In the genomic region with DNA sequence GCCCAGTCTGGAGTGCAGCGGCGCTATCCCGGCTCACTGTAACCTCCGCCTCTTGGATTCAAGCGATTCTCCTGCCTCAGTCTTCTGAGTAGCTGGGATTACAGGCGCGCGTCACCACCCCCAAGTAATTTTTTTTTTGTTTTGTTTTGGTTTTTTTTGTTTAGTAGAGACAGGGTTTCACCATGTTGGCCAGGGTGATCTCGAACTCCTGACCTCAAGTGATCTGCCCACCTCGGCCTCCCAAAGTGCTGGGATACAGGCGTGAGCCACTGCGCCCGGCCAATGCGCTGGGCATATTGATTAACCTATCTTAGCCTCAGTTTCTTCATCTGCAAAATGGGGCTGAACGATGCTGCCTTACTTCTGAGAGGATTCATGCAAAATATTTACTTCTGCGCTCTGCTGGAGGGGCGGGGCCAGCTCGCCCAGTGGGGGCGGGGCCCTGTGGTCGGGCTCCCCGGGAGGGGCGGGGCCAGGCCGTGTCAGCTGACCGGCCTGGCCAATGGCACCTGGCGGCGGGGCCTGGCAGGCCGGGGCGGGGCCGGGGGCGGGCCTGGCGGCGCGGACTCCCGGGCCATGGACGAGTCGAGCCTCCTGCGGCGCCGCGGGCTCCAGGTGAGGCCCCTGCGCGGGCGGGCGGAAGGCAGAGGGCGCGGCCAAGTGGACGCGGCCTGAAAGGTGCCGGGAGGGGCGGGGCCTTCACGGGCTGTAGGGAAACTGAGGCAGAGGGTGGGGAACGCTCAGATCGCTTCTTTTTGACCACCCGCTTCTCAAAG, we compare ENCODE assay signal across 8 cellular contexts.
A peak's percentile ranks its signal among the peaks of the same experiment; 100 is the strongest.
DNase-seq lines count a peak whose midpoint lies in the region; ATAC-seq lines count a peak whose summit lies in the region.

A gene (plus strand): TSS at position 562 of the 776 bp plus-strand sequence. CDS start 15 bp downstream, at position 577.

- peak within 1 kb of the TSS; percentile 93 for H3K27ac Mint-ChIP-seq in memory B cell

- no peaks in the 10 kb centered on the region for H3K27me3 ChIP-seq in effector memory CD4-positive, alpha-beta T cell (replicated peaks; ENCODE audit: control insufficient read depth, insufficient read depth, low read length, poor library complexity, severe bottlenecking)

- no peaks in the 10 kb centered on the region for H3K9me3 ChIP-seq in effector memory CD4-positive, alpha-beta T cell (ENCODE audit: control insufficient read depth, low read length)

- peak within 1 kb of the TSS; percentile 90 for H3K4me3 Mint-ChIP-seq in memory B cell

- ATAC-seq in HG03045 (IDR thresholded peaks at IDR 0.05; ENCODE audit: unreplicated experiment) (peak; percentile 69), memory B cell (ENCODE audit: low read depth) (peak; percentile 78)

- peak within 1 kb of the TSS; percentile 56 for H3K4me3 ChIP-seq in effector memory CD4-positive, alpha-beta T cell (ENCODE audit: insufficient read depth, low read depth, low read length, poor library complexity, severe bottlenecking)

- H3K36me3 ChIP-seq in effector memory CD4-positive, alpha-beta T cell (ENCODE audit: control insufficient read depth, insufficient read depth, low read length), result no peaks in the 10 kb centered on the region

- DNase-seq in NCI-H1417 (lab: John Stamatoyannopoulos, UW), result peak; percentile 66 to 74 (median 71)
- no peak for DNase-seq in NCI-H1417 treated with DMSO at 0.1 percent for 48 hours (lab: John Stamatoyannopoulos, UW)
- peak; percentile 95 for DNase-seq in NCI-H82 (lab: John Stamatoyannopoulos, UW)
- peak; percentile 95 for DNase-seq in activated CD8-positive, alpha-beta memory T cell treated with anti-CD3 and anti-CD28 coated beads for 24 hours
- DNase-seq in effector memory CD4-positive, alpha-beta T cell, result peak; percentile 86 to 89 (median 89)
- DNase-seq in memory B cell (ENCODE audit: low spot score in 2 of 2), result peak; percentile 95 to 96
- DNase-seq in stimulated activated CD8-positive, alpha-beta memory T cell treated with anti-CD3 and anti-CD28 coated beads, Interleukin-12 subunit alpha, Interleukin-12 subunit beta, amount 100 ng/mL, for 4 hours (ENCODE audit: low read depth), result peak; percentile 87

- H3K9me3 Mint-ChIP-seq in memory B cell, result no peaks in the 10 kb centered on the region

- peaks cover 18% of the 10 kb centered on the region for H3K4me1 Mint-ChIP-seq in memory B cell

- H3K4me1 ChIP-seq in effector memory CD4-positive, alpha-beta T cell (ENCODE audit: control insufficient read depth, insufficient read depth, low read length, poor library complexity, severe bottlenecking), result peaks cover 22% of the 10 kb centered on the region

- peaks cover 6% of the 10 kb centered on the region for H3K36me3 Mint-ChIP-seq in memory B cell

- H3K27ac ChIP-seq in effector memory CD4-positive, alpha-beta T cell (ENCODE audit: insufficient read depth, low read length, poor library complexity, severe bottlenecking), result peak within 1 kb of the TSS; percentile 52

- H3K27me3 Mint-ChIP-seq in memory B cell, result no peaks in the 10 kb centered on the region
